ENCODE assay signal across 8 cellular contexts in genomic region chr1:241640149-241640866, GRCh38. TPM values are rescaled to one million over a fixed set of nuclear protein-coding genes. Genes with fewer than 3 reads are reported as not detected.
DNase-seq lines count a peak whose midpoint lies in the region; TF ChIP-seq lines count a peak whose summit lies in the region.

CHML (minus strand) TSS chr1:241640369; CDS start chr1:241635766, 4,603 bp downstream.
OPN3 (minus strand) TSS chr1:241640369; CDS start chr1:241640254, 115 bp downstream.

- H3K18ac ChIP-seq in H9 (ENCODE audit: insufficient read length, low read depth, low read length): peak within 1 kb of the TSS; percentile 92
- peak within 1 kb of the TSS; percentile 89 for H3K18ac ChIP-seq in neuronal stem cell (ENCODE audit: low read length)

- H3K14ac ChIP-seq in H9 (ENCODE audit: insufficient read depth, low read length) (peak within 1 kb of the TSS; percentile 99), neuronal stem cell (ENCODE audit: low read length) (peak within 1 kb of the TSS; percentile 72)

- no peaks in the 10 kb centered on the region for H3K27me3 ChIP-seq in H9 (ENCODE audit: insufficient read depth, low read length)
- no peaks in the 10 kb centered on the region for H3K27me3 ChIP-seq in MG63
- no peaks in the 10 kb centered on the region for H3K27me3 ChIP-seq in neuronal stem cell (ENCODE audit: control insufficient read depth in 3 of 3, insufficient read depth in 3 of 3, low read depth in 1 of 3, low read length in 3 of 3)
- no peaks in the 10 kb centered on the region for H3K27me3 ChIP-seq in subcutaneous abdominal adipose tissue (ENCODE audit: control insufficient read depth in 5 of 5, insufficient read depth in 4 of 5, low read length in 5 of 5)

- peaks cover 16% of the 10 kb centered on the region for H3K27me3 Mint-ChIP-seq in H9 (ENCODE audit: low read depth)

- no peaks in the 10 kb centered on the region for H4K20me1 ChIP-seq in H9 (ENCODE audit: control insufficient read depth, insufficient read depth, insufficient read length)

- peak within 1 kb of the TSS; percentile 89 for H3K9ac ChIP-seq in ES-I3 (ENCODE audit: low read depth, low read length)
- H3K9ac ChIP-seq in H9 (ENCODE audit: extremely low read depth, insufficient read length, low read length): peak within 1 kb of the TSS; percentile 99
- peak within 1 kb of the TSS; percentile 97 for H3K9ac ChIP-seq in neuronal stem cell (ENCODE audit: low read depth, low read length, poor library complexity)
- H3K9ac ChIP-seq in subcutaneous abdominal adipose tissue (ENCODE audit: low read length in 5 of 5): peak within 1 kb of the TSS in 4 of 5 donors; percentile 84 to 91 (median 86)

- peak within 1 kb of the TSS; percentile 35 for H3K27ac ChIP-seq in H9 (ENCODE audit: insufficient read length, low read depth, low read length)
- H3K27ac ChIP-seq in neuronal stem cell (replicated peaks; ENCODE audit: low read length): peak within 1 kb of the TSS; percentile 84
- peak within 1 kb of the TSS; percentile 49 for H3K27ac ChIP-seq in subcutaneous abdominal adipose tissue (ENCODE audit: low read depth, low read length)

- peaks cover 3% of the 10 kb centered on the region for H3K23me2 ChIP-seq in H9 (ENCODE audit: insufficient read length, low read depth, low read length, poor library complexity, severe bottlenecking)

- H3K36me3 Mint-ChIP-seq in H9 (ENCODE audit: insufficient read depth in 1 of 3, low read depth in 3 of 3): peaks cover 10 to 29% (median 21%) of the 10 kb centered on the region in 3 experiments

- H3K4ac ChIP-seq in H9 (ENCODE audit: low read depth, low read length): no peak within 1 kb of the TSS
- H3K4ac ChIP-seq in neuronal stem cell (ENCODE audit: low read length): peak within 1 kb of the TSS; percentile 5

- H3K56ac ChIP-seq in H9 (ENCODE audit: insufficient read length, low read depth, low read length): no peak within 1 kb of the TSS

- H3K23ac ChIP-seq in H9 (ENCODE audit: insufficient read length, low read depth, low read length): no peak within 1 kb of the TSS
- peak within 1 kb of the TSS; percentile 97 for H3K23ac ChIP-seq in neuronal stem cell (ENCODE audit: low read depth, low read length, poor library complexity)

- H3K36me3 ChIP-seq in ES-I3 (ENCODE audit: insufficient read depth, low read length) (peaks cover 5% of the 10 kb centered on the region; the same call in 1 of the 2 replicates), MG63 (0 out of 2 replicates have a peak, but pooled peaks cover under 1% of the 10 kb centered on the region), neuronal stem cell (replicated peaks in 1 of 2; ENCODE audit: control insufficient read depth in 2 of 2, insufficient read depth in 2 of 2, low read length in 2 of 2) (peaks cover 3 to 31% of the 10 kb centered on the region in 2 donors), subcutaneous abdominal adipose tissue (ENCODE audit: control insufficient read depth in 5 of 5, insufficient read depth in 5 of 5, low read length in 5 of 5) (peaks cover 0 to 1% (median 0%) of the 10 kb centered on the region in 5 donors)

- no peak within 1 kb of the TSS for H4K8ac ChIP-seq in H9 (replicated peaks; ENCODE audit: insufficient read length, low read depth, low read length)
- no peak within 1 kb of the TSS for H4K8ac ChIP-seq in neuronal stem cell (ENCODE audit: low read depth, low read length)

- H3K4me2 ChIP-seq in H9 (ENCODE audit: insufficient read depth, insufficient read length, low read length) (peak within 1 kb of the TSS; percentile 87), neuronal stem cell (ENCODE audit: insufficient read depth, low read length, poor library complexity, severe bottlenecking) (peak within 1 kb of the TSS; percentile 51)

- DNase-seq in H9 (peak; percentile 93), MG63 (peak; percentile 93), SIG-M5 treated with dmso at 0.1 percent for 504 hours (lab: John Stamatoyannopoulos, UW; ENCODE audit: unreplicated experiment) (peak; percentile 87), foreskin melanocyte (peak; percentile 72), neuronal stem cell (ENCODE audit: low spot score) (peak; percentile 87)
- peak; percentile 81 for DNase-seq in activated gamma-delta T cell treated with anti-CD3 and anti-CD28 coated beads, Interleukin-2, amount 50 U/mL, for 16 hours (ENCODE audit: low read depth)

- H3K79me2 ChIP-seq in H9 (ENCODE audit: insufficient read depth, low read length): peaks cover 20% of the 10 kb centered on the region; the same call in 1 of the 2 replicates

- H2AK5ac ChIP-seq in H9 (ENCODE audit: insufficient read length, low read length) (no peak within 1 kb of the TSS), neuronal stem cell (ENCODE audit: low read depth, low read length) (no peak within 1 kb of the TSS)

- H3K27ac Mint-ChIP-seq in H9: peak within 1 kb of the TSS; percentile 2 to 92 (median 31); a peak in 6 of 7 replicates

- H3K9me3 ChIP-seq in ES-I3 (ENCODE audit: control insufficient read depth, insufficient read depth, low read length) (peaks cover 4% of the 10 kb centered on the region; the same call in 1 of the 2 replicates), H9 (ENCODE audit: control insufficient read depth, low read depth, low read length) (no peaks in the 10 kb centered on the region), MG63 (no peaks in the 10 kb centered on the region), neuronal stem cell (replicated peaks in 1 of 2; ENCODE audit: control insufficient read depth in 2 of 2, insufficient read depth in 1 of 2, low read depth in 1 of 2, low read length in 2 of 2) (peaks cover 0 to 23% of the 10 kb centered on the region in 2 donors), subcutaneous abdominal adipose tissue (ENCODE audit: control insufficient read depth in 5 of 5, low read length in 5 of 5) (peaks cover 0 to 2% (median 0%) of the 10 kb centered on the region in 5 donors)

- H2AFZ ChIP-seq in H9 (ENCODE audit: low read length) (peak within 1 kb of the TSS; percentile 66), neuronal stem cell (ENCODE audit: low read length) (peak within 1 kb of the TSS; percentile 95)

- H3K9me3 Mint-ChIP-seq in H9: peaks cover 13 to 17% of the 10 kb centered on the region in 2 experiments

- H3K4me3 Mint-ChIP-seq in H9: peak within 1 kb of the TSS; percentile 86 to 89

- H3T11ph ChIP-seq in H9 (ENCODE audit: low read length): no peak within 1 kb of the TSS

- H2BK20ac ChIP-seq in H9 (ENCODE audit: low read depth, low read length, poor library complexity, severe bottlenecking): no peak within 1 kb of the TSS

- H2BK15ac ChIP-seq in H9 (ENCODE audit: low read depth, low read length) (no peak within 1 kb of the TSS), neuronal stem cell (ENCODE audit: low read length) (peak within 1 kb of the TSS; percentile 79)

- no peak within 1 kb of the TSS for H4K91ac ChIP-seq in H9 (ENCODE audit: insufficient read length, low read depth, low read length)
- H4K91ac ChIP-seq in neuronal stem cell (ENCODE audit: low read depth, low read length, poor library complexity): no peak within 1 kb of the TSS

- no peak; the same call in 2 of the 3 replicates for TF ChIP-seq CTCF in H9 (conservative IDR thresholded peaks at IDR 0.05)

- no peaks in the 10 kb centered on the region for H3K79me1 ChIP-seq in H9 (ENCODE audit: insufficient read depth, low read depth, low read length, poor library complexity, severe bottlenecking)
- no peaks in the 10 kb centered on the region for H3K79me1 ChIP-seq in neuronal stem cell (ENCODE audit: low read depth, low read length)

- H2BK12ac ChIP-seq in H9 (ENCODE audit: insufficient read length, low read depth, low read length) (no peak within 1 kb of the TSS), neuronal stem cell (ENCODE audit: low read length) (no peak within 1 kb of the TSS)

- no CpG with 5 or more reads among the region's 81 CpGs for WGBS in H9 (ENCODE audit: extremely low coverage, insufficient read length, low lambda C conversion rate)
- WGBS in neuronal stem cell (ENCODE audit: extremely low coverage in 2 of 2, insufficient read length in 2 of 2, insufficient replicate concordance in 1 of 2), 2 donors: no CpG with 5 or more reads among the region's 81 CpGs

- H2BK120ac ChIP-seq in H9 (ENCODE audit: low read depth, low read length, poor library complexity, severe bottlenecking) (no peak within 1 kb of the TSS), neuronal stem cell (ENCODE audit: low read depth, low read length) (no peak within 1 kb of the TSS)

- H2BK5ac ChIP-seq in H9 (ENCODE audit: insufficient read length, low read length) (peak within 1 kb of the TSS; percentile 31), neuronal stem cell (ENCODE audit: low read length) (no peak within 1 kb of the TSS)

- no peak within 1 kb of the TSS for H4K5ac ChIP-seq in H9 (ENCODE audit: insufficient read length, low read depth, low read length)

- H3K4me1 ChIP-seq in ES-I3 (ENCODE audit: insufficient read depth, low read length): peaks cover 15% of the 10 kb centered on the region
- H3K4me1 ChIP-seq in H9 (ENCODE audit: insufficient read depth, low read length): peaks cover 6% of the 10 kb centered on the region; the same call in 1 of the 2 replicates
- H3K4me1 ChIP-seq in neuronal stem cell (ENCODE audit: control insufficient read depth in 2 of 2, insufficient read depth in 1 of 2, low read depth in 1 of 2, low read length in 2 of 2): peaks cover 5 to 8% of the 10 kb centered on the region in 2 donors
- H3K4me1 ChIP-seq in subcutaneous abdominal adipose tissue (ENCODE audit: control insufficient read depth in 5 of 5, insufficient read depth in 5 of 5, low read length in 5 of 5): peaks cover 0 to 23% (median 15%) of the 10 kb centered on the region in 5 donors

- H3K4me3 ChIP-seq in MG63 (peak within 1 kb of the TSS; percentile 83), neuronal stem cell (ENCODE audit: low read length in 2 of 2) (peak within 1 kb of the TSS; percentile 95), subcutaneous abdominal adipose tissue (ENCODE audit: low read depth in 1 of 5, low read length in 5 of 5) (peak within 1 kb of the TSS; percentile 87 to 99 (median 94))

- peaks cover 24 to 25% of the 10 kb centered on the region in 2 experiments for H3K4me1 Mint-ChIP-seq in H9

RNA-seq across cellular contexts. Expression of gene CHML, which starts in this region (rescaled TPM):
- 43.7 and 45.7 TPM in 2 replicates for total RNA-seq in H9 (2021)
- total RNA-seq in MG63 (2014; rRNA removed; shearing (Covaris generic); ENCODE audit: low replicate concordance): 7.0 and 15.4 TPM in 2 replicates
- polyA plus RNA-seq in neuronal stem cell (2013, experiment 1 of 2): 12.2 TPM
- polyA plus RNA-seq in neuronal stem cell (2013, experiment 2 of 2): 12.5 TPM

RNA-seq across cellular contexts. Expression of gene OPN3, which starts in this region (rescaled TPM):
- 8.6 and 10.0 TPM in 2 replicates for total RNA-seq in H9 (2021)
- total RNA-seq in MG63 (2014; rRNA removed; shearing (Covaris generic); ENCODE audit: low replicate concordance): 1.1 and 4.1 TPM in 2 replicates
- 41.1 TPM for polyA plus RNA-seq in neuronal stem cell (2013, experiment 1 of 2)
- 41.0 TPM for polyA plus RNA-seq in neuronal stem cell (2013, experiment 2 of 2)

Comparison
In these comparisons a context has a peak if more than half of its experiments do, and no peak if none do; other contexts are left out.
1. Peak in every context shown above with its lines: DNase-seq, H3K4me3 ChIP-seq and H3K27ac ChIP-seq.